1 cellular context compared by ENCODE assay signal in the genomic region with DNA sequence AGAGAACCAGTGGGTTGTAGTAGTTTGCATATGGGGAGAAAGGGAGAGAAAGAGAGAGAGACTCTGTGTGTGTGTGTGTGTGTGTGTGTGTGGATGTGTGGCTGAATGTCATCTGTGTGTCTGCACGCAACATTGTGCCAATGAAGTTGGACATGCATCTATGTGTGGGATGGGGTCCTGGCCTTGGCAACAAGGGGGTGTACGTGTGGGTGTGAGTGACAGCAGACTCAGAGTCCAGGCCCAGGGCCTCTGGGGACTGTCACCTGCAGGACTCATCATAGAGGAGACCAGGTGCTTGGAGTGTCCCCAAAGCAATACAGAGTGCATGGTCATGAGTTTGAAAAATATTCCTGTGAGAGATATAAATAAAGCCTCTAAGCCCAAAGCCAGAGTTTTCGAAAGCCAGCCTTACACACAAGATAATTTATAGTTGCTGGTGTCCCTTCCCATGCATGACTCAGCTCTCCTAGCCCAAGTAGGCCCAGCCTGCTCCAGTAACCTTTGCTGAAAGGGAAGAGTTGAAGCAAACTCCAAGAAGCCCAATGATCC.
TF ChIP-seq lines count a peak whose summit lies in the region.

No MANE protein-coding gene starts in this region.

TF ChIP-seq in K562, 482 proteins besides CTCF, POLR2A, EP300 and RAD21 (continued from another document):
- no peak for TF ChIP-seq TOE1 (IDR thresholded peaks at IDR 0.05; ENCODE audit: borderline replicate concordance)
- no peak for TF ChIP-seq TOE1 (CRISPR knock-in tag; IDR thresholded peaks at IDR 0.05; ENCODE audit: borderline replicate concordance, low read depth)
- peak; percentile 93 for TF ChIP-seq MEIS2 (IDR thresholded peaks at IDR 0.05; ENCODE audit: partially characterized antibody)
- no peak for TF ChIP-seq ATF1 (CRISPR knock-in tag; IDR thresholded peaks at IDR 0.05)
- TF ChIP-seq ATF1 (tag; IDR thresholded peaks at IDR 0.05), result no peak
- TF ChIP-seq ZNF175 (CRISPR knock-in tag; IDR thresholded peaks at IDR 0.05; ENCODE audit: low read depth), result 0 out of 2 replicates have a peak, but pooled peaks have one; percentile 29
- TF ChIP-seq, protein P1, sequence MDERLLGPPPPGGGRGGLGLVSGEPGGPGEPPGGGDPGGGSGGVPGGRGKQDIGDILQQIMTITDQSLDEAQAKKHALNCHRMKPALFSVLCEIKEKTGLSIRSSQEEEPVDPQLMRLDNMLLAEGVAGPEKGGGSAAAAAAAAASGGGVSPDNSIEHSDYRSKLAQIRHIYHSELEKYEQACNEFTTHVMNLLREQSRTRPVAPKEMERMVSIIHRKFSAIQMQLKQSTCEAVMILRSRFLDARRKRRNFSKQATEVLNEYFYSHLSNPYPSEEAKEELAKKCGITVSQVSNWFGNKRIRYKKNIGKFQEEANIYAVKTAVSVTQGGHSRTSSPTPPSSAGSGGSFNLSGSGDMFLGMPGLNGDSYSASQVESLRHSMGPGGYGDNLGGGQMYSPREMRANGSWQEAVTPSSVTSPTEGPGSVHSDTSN (CRISPR knock-in tag; IDR thresholded peaks at IDR 0.05; ENCODE audit: low read depth), result no peak
- TF ChIP-seq, protein P1 (tag; conservative IDR thresholded peaks at IDR 0.05; ENCODE audit: low read depth), result peak; percentile 84
- TF ChIP-seq ZFX (CRISPR knock-in tag; IDR thresholded peaks at IDR 0.05), result peak; percentile 69
- TF ChIP-seq C11orf30 (IDR thresholded peaks at IDR 0.05; ENCODE audit: low read depth), result peak; percentile 82
- TF ChIP-seq TAL1 (IDR thresholded peaks at IDR 0.05), result no peak
- no peak for TF ChIP-seq NR2F6 (CRISPR knock-in tag; IDR thresholded peaks at IDR 0.05)
- peak; percentile 56; the same call in 1 of the 2 replicates for TF ChIP-seq SMARCA4 (IDR thresholded peaks at IDR 0.05)
- no peak for TF ChIP-seq NR2C2 (CRISPR knock-in tag; IDR thresholded peaks at IDR 0.05)
- peak; percentile 53; the same call in 1 of the 2 replicates for TF ChIP-seq NR2C2 (tag; IDR thresholded peaks at IDR 0.05)
- TF ChIP-seq, protein P2, sequence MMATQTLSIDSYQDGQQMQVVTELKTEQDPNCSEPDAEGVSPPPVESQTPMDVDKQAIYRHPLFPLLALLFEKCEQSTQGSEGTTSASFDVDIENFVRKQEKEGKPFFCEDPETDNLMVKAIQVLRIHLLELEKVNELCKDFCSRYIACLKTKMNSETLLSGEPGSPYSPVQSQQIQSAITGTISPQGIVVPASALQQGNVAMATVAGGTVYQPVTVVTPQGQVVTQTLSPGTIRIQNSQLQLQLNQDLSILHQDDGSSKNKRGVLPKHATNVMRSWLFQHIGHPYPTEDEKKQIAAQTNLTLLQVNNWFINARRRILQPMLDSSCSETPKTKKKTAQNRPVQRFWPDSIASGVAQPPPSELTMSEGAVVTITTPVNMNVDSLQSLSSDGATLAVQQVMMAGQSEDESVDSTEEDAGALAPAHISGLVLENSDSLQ (IDR thresholded peaks at IDR 0.05), result peak; percentile 89
- TF ChIP-seq SMARCE1 (IDR thresholded peaks at IDR 0.05), result peak; percentile 49; the same call in 1 of the 2 replicates
- TF ChIP-seq NFE2 (IDR thresholded peaks at IDR 0.05; ENCODE audit: low read depth), result peak; percentile 93
- TF ChIP-seq, protein P3, sequence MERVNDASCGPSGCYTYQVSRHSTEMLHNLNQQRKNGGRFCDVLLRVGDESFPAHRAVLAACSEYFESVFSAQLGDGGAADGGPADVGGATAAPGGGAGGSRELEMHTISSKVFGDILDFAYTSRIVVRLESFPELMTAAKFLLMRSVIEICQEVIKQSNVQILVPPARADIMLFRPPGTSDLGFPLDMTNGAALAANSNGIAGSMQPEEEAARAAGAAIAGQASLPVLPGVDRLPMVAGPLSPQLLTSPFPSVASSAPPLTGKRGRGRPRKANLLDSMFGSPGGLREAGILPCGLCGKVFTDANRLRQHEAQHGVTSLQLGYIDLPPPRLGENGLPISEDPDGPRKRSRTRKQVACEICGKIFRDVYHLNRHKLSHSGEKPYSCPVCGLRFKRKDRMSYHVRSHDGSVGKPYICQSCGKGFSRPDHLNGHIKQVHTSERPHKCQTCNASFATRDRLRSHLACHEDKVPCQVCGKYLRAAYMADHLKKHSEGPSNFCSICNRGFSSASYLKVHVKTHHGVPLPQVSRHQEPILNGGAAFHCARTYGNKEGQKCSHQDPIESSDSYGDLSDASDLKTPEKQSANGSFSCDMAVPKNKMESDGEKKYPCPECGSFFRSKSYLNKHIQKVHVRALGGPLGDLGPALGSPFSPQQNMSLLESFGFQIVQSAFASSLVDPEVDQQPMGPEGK (CRISPR knock-in tag; IDR thresholded peaks at IDR 0.05; ENCODE audit: borderline replicate concordance), result no peak
- TF ChIP-seq MAFK (IDR thresholded peaks at IDR 0.05; ENCODE audit: low read length), result peak; percentile 75
- peak; percentile 79 for TF ChIP-seq NFE2L1 (tag; IDR thresholded peaks at IDR 0.05; ENCODE audit: borderline replicate concordance, low read depth)
- TF ChIP-seq, protein P4, sequence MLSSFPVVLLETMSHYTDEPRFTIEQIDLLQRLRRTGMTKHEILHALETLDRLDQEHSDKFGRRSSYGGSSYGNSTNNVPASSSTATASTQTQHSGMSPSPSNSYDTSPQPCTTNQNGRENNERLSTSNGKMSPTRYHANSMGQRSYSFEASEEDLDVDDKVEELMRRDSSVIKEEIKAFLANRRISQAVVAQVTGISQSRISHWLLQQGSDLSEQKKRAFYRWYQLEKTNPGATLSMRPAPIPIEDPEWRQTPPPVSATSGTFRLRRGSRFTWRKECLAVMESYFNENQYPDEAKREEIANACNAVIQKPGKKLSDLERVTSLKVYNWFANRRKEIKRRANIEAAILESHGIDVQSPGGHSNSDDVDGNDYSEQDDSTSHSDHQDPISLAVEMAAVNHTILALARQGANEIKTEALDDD (IDR thresholded peaks at IDR 0.05), result no peak
- 0 out of 2 replicates have a peak, but pooled peaks have one; percentile 18 for TF ChIP-seq EGR1 (conservative IDR thresholded peaks at IDR 0.05)
- TF ChIP-seq MAFF (IDR thresholded peaks at IDR 0.05; ENCODE audit: low read length), result peak; percentile 80
- peak; percentile 70; the same call in 1 of the 2 replicates for TF ChIP-seq JUND (IDR thresholded peaks at IDR 0.05; ENCODE audit: borderline replicate concordance, low read depth, low read length)
- TF ChIP-seq JUND (tag; IDR thresholded peaks at IDR 0.05; ENCODE audit: borderline replicate concordance, low read depth, low read length), result peak; percentile 60; the same call in 2 of the 3 replicates
